Comparison of ENCODE assay signal across 8 cellular contexts in the genomic region with DNA sequence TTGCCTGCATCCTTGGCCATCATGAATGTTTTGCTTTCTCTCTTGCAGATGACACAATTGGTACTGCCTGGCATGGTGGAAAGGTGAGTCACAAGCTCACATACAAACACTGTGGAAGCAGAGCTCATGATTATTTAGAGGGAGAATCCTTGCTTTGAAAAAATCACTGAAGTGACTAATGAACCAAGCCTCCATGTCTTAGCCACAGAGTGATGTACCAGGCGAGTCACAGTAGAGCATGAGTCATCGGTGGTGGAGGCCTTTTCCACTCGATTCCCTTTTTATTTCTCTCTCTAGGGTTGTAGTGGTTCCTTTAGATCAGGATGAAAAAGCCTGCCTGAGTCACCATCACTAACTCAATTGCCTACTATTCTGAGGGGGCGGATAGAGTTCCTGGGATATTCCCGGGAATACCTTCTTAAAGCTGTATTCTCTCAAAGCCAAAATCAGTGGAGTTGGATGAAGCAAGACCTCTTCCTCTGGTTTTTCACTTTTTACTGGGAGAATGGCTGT. TPM values are rescaled to one million over a fixed set of nuclear protein-coding genes. Genes with fewer than 3 reads are reported as not detected.
DNase-seq lines count a peak whose midpoint lies in the region; ATAC-seq and TF ChIP-seq lines count a peak whose summit lies in the region.

No MANE protein-coding gene starts in this region.

- ATAC-seq in GM18907 (IDR thresholded peaks at IDR 0.05; ENCODE audit: unreplicated experiment) (peak; percentile 49), left colon (peak; percentile 17), GM19452 (IDR thresholded peaks at IDR 0.05; ENCODE audit: unreplicated experiment) (no peak), GM21528 (IDR thresholded peaks at IDR 0.05; ENCODE audit: low FRiP score, unreplicated experiment) (no peak)

- H3K4me1 Mint-ChIP-seq in glutamatergic neuron (ENCODE audit: low read depth, unreplicated experiment) = peaks cover 7% of the 10 kb centered on the region

- no peaks in the 10 kb centered on the region for H3K27me3 Mint-ChIP-seq in glutamatergic neuron (ENCODE audit: unreplicated experiment)

- no peaks in the 10 kb centered on the region for H3K9me3 Mint-ChIP-seq in glutamatergic neuron (ENCODE audit: unreplicated experiment)

- intact Hi-C loops in left colon (cut with DNase I, micrococcal nuclease) = no loop called here

- no peak overlapping the region for H3K27ac Mint-ChIP-seq in glutamatergic neuron (ENCODE audit: unreplicated experiment)

- H3K36me3 Mint-ChIP-seq in glutamatergic neuron (ENCODE audit: unreplicated experiment) = no peaks in the 10 kb centered on the region

- H3K4me3 Mint-ChIP-seq in glutamatergic neuron (ENCODE audit: unreplicated experiment) = no peak overlapping the region

- TF ChIP-seq CTCF in glutamatergic neuron (IDR thresholded peaks at IDR 0.05; ENCODE audit: partially characterized antibody, unreplicated experiment) = no peak

- peak; percentile 22 for DNase-seq in NCI-H69 (lab: John Stamatoyannopoulos, UW)
- peak; percentile 6 for DNase-seq in activated naive CD8-positive, alpha-beta T cell treated with anti-CD3 and anti-CD28 coated beads, Interleukin-2, amount 50 U/mL, for 16 hours (ENCODE audit: low read depth, low spot score)
- DNase-seq in left colon = no peak
- peak; percentile 6 to 19 for DNase-seq in stimulated activated CD8-positive, alpha-beta memory T cell treated with anti-CD3 and anti-CD28 coated beads, Interleukin-4, amount 100 ng/mL, for 4 hours (ENCODE audit: low read depth in 2 of 2, low spot score in 1 of 2)
- no peak for DNase-seq in glutamatergic neuron

RNA-seq across cellular contexts. Expression of gene ALKBH3, which starts 49.6 kb away (rescaled TPM):
- total RNA-seq in left colon = 10 to 100 TPM; 22.7 to 29.9 TPM
- total RNA-seq in glutamatergic neuron (ENCODE audit: unreplicated experiment) = 30.4 TPM

Comparison
In these comparisons a context has a peak if more than half of its experiments do, and no peak if none do; other contexts are left out.
1. ATAC-seq: peak in GM18907 (single experiment) and left colon (single experiment); none in GM19452 (single experiment) and GM21528 (single experiment).
2. DNase-seq: peak in NCI-H69 (single experiment), activated naive CD8-positive, alpha-beta T cell treated with anti-CD3 and anti-CD28 coated beads, Interleukin-2, amount 50 U/mL, for 16 hours (single experiment) and stimulated activated CD8-positive, alpha-beta memory T cell treated with anti-CD3 and anti-CD28 coated beads, Interleukin-4, amount 100 ng/mL, for 4 hours (2 of 2); none in left colon (0 of 2) and glutamatergic neuron (single experiment).